ENCODE assay signal across 28 cellular contexts in genomic region chr9:22073349-22073748, GRCh38.
DNase-seq lines count a peak whose midpoint lies in the region; ATAC-seq and TF ChIP-seq lines count a peak whose summit lies in the region.
"Had no signal": no experiment of that assay in that cellular context is flagged by ENCODE, and none has a peak within 500 bp of the region (broad histone marks: within the 10 kb centered on the region; RNA-seq: fewer than 3 reads in every experiment).

No MANE protein-coding gene starts in this region.

- DNase-seq in activated CD8-positive, alpha-beta memory T cell treated with anti-CD3 and anti-CD28 coated beads, Interleukin-2, amount 10 ng/mL, durations not matched to agents 7 days and 5 days: no peak
- DNase-seq in activated CD8-positive, alpha-beta memory T cell treated with anti-CD3 and anti-CD28 coated beads for 24 hours: no peak
- DNase-seq in activated CD8-positive, alpha-beta T cell treated with anti-CD3 and anti-CD28 coated beads for 36 hours: peak; percentile 33
- no peak for DNase-seq in stimulated activated naive B cell treated with anti-CD40 and anti-IgM and Interleukin-4, amounts not matched to agents 10 μg/mL and 1 μg/mL and 100 μg/mL, for 72 hours
- DNase-seq in ecto neural progenitor cell (ENCODE audit: low spot score): no peak
- no peak for DNase-seq in OCI-LY7 (ENCODE audit: low spot score)
- DNase-seq: activated CD4-positive, CD25-positive, alpha-beta regulatory T cell treated with anti-CD3 and anti-CD28 coated beads, Interleukin-2, amount 50 U/mL, for 72 hours; body of pancreas; CD8-positive, alpha-beta memory T cell; dermis blood vessel endothelial cell; DMS 273 treated with DMSO at 0.1 percent for 48 hours; EL; glutamatergic neuron; MG63; NCI-H1105; NCI-H187 treated with DMSO at 0.1 percent for 48 hours; NCI-H2171 treated with DMSO at 0.1 percent for 48 hours; NCI-H510A; ovary; stimulated activated naive CD4-positive, alpha-beta T cell; testis had no signal

- intact Hi-C loops in activated CD8-positive, alpha-beta T cell treated with anti-CD3 and anti-CD28 coated beads for 36 hours (cut with micrococcal nuclease): no loop called here
- intact Hi-C loops in OCI-LY7 (cut with micrococcal nuclease; ENCODE audit: unreplicated experiment): no loop called here

- H3K79me2 ChIP-seq in OCI-LY7 (ENCODE audit: insufficient read depth, low read depth, low read length): no peaks in the 10 kb centered on the region

- no peaks in the 10 kb centered on the region for H3K36me3 ChIP-seq in OCI-LY7 (ENCODE audit: insufficient read depth, low read length)
- H3K36me3 ChIP-seq: MG63, ovary had no signal

- H3K4me3 ChIP-seq in OCI-LY7 (ENCODE audit: low read depth, low read length, poor library complexity, severe bottlenecking): no peak overlapping the region
- H3K4me3 ChIP-seq: body of pancreas, K562, MG63, ovary, testis had no signal

- no peak overlapping the region for H2AFZ ChIP-seq in OCI-LY7 (ENCODE audit: low read length)

- peaks cover 36% of the 10 kb centered on the region for H3K36me3 Mint-ChIP-seq in activated CD8-positive, alpha-beta memory T cell treated with anti-CD3 and anti-CD28 coated beads, Interleukin-2, amount 10 ng/mL, durations not matched to agents 7 days and 5 days
- no peaks in the 10 kb centered on the region for H3K36me3 Mint-ChIP-seq in activated CD8-positive, alpha-beta T cell treated with anti-CD3 and anti-CD28 coated beads for 36 hours (ENCODE audit: low read depth)
- H3K36me3 Mint-ChIP-seq in stimulated activated naive B cell treated with anti-CD40 and anti-IgM and Interleukin-4, amounts not matched to agents 10 μg/mL and 1 μg/mL and 100 μg/mL, for 72 hours: peaks cover 0 to 4% of the 10 kb centered on the region in 2 donors
- H3K36me3 Mint-ChIP-seq: CD8-positive, alpha-beta memory T cell; memory B cell had no signal

- peak overlapping the region; percentile 80 for H3K27ac Mint-ChIP-seq in activated CD8-positive, alpha-beta memory T cell treated with anti-CD3 and anti-CD28 coated beads, Interleukin-2, amount 10 ng/mL, durations not matched to agents 7 days and 5 days
- H3K27ac Mint-ChIP-seq in activated CD8-positive, alpha-beta T cell treated with anti-CD3 and anti-CD28 coated beads for 36 hours: peak overlapping the region; percentile 30
- no peak overlapping the region for H3K27ac Mint-ChIP-seq in stimulated activated naive B cell treated with anti-CD40 and anti-IgM and Interleukin-4, amounts not matched to agents 10 μg/mL and 1 μg/mL and 100 μg/mL, for 72 hours
- H3K27ac Mint-ChIP-seq: B cell, memory B cell had no signal

- POLR2A ChIA-PET in activated CD8-positive, alpha-beta T cell treated with anti-CD3 and anti-CD28 coated beads for 36 hours (lab: Charles Lee): interaction anchor here (0.7 kb wide), 1 partner anchor 22 kb away, joined by 5 read pairs; no protein-coding TSS in a partner anchor
- POLR2A ChIA-PET in OCI-LY7 (lab: Charles Lee): interaction anchor here (0.6 to 1.0 kb wide), 2 partner anchors 10 to 31 kb away, joined by 3 read pairs; no protein-coding TSS in a partner anchor

- H4K20me1 ChIP-seq in OCI-LY7 (ENCODE audit: insufficient read depth, low read length): no peaks in the 10 kb centered on the region

- no peaks in the 10 kb centered on the region for H3K9me2 ChIP-seq in OCI-LY7 (ENCODE audit: insufficient read depth, low read length)

- no peaks in the 10 kb centered on the region for H3K4me1 ChIP-seq in OCI-LY7 (ENCODE audit: insufficient read depth, low read length, poor library complexity, severe bottlenecking)
- H3K4me1 ChIP-seq: body of pancreas, testis had no signal

- peaks cover 59% of the 10 kb centered on the region for H3K4me1 Mint-ChIP-seq in activated CD8-positive, alpha-beta memory T cell treated with anti-CD3 and anti-CD28 coated beads, Interleukin-2, amount 10 ng/mL, durations not matched to agents 7 days and 5 days
- peaks cover 37% of the 10 kb centered on the region for H3K4me1 Mint-ChIP-seq in activated CD8-positive, alpha-beta T cell treated with anti-CD3 and anti-CD28 coated beads for 36 hours (ENCODE audit: low read depth)
- H3K4me1 Mint-ChIP-seq in stimulated activated naive B cell treated with anti-CD40 and anti-IgM and Interleukin-4, amounts not matched to agents 10 μg/mL and 1 μg/mL and 100 μg/mL, for 72 hours: peaks cover 0 to 2% of the 10 kb centered on the region in 2 donors
- H3K4me1 Mint-ChIP-seq: B cell, memory B cell, neural crest cell had no signal

- no peaks in the 10 kb centered on the region for H3K9me3 ChIP-seq in OCI-LY7 (ENCODE audit: low read length)
- H3K9me3 ChIP-seq: body of pancreas, MG63, ovary, testis had no signal

- no peak overlapping the region for H3K4me3 Mint-ChIP-seq in activated CD8-positive, alpha-beta memory T cell treated with anti-CD3 and anti-CD28 coated beads, Interleukin-2, amount 10 ng/mL, durations not matched to agents 7 days and 5 days
- H3K4me3 Mint-ChIP-seq in activated CD8-positive, alpha-beta T cell treated with anti-CD3 and anti-CD28 coated beads for 36 hours: no peak overlapping the region
- no peak overlapping the region for H3K4me3 Mint-ChIP-seq in stimulated activated naive B cell treated with anti-CD40 and anti-IgM and Interleukin-4, amounts not matched to agents 10 μg/mL and 1 μg/mL and 100 μg/mL, for 72 hours
- H3K4me3 Mint-ChIP-seq: B cell, memory B cell, neural crest cell had no signal

- no peaks in the 10 kb centered on the region for H3K9me3 Mint-ChIP-seq in activated CD8-positive, alpha-beta memory T cell treated with anti-CD3 and anti-CD28 coated beads, Interleukin-2, amount 10 ng/mL, durations not matched to agents 7 days and 5 days (ENCODE audit: low read depth)
- no peaks in the 10 kb centered on the region for H3K9me3 Mint-ChIP-seq in activated CD8-positive, alpha-beta T cell treated with anti-CD3 and anti-CD28 coated beads for 36 hours
- H3K9me3 Mint-ChIP-seq in stimulated activated naive B cell treated with anti-CD40 and anti-IgM and Interleukin-4, amounts not matched to agents 10 μg/mL and 1 μg/mL and 100 μg/mL, for 72 hours: no peaks in the 10 kb centered on the region
- H3K9me3 Mint-ChIP-seq: memory B cell, neural crest cell had no signal

- CTCF ChIA-PET in activated CD8-positive, alpha-beta memory T cell treated with anti-CD3 and anti-CD28 coated beads, Interleukin-2, amount 10 ng/mL, durations not matched to agents 7 days and 5 days (lab: Charles Lee): interaction anchor here (0.7 kb wide), 1 partner anchor 28 kb away, joined by 3 read pairs; no protein-coding TSS in a partner anchor
- CTCF ChIA-PET in activated CD8-positive, alpha-beta T cell treated with anti-CD3 and anti-CD28 coated beads for 36 hours (lab: Charles Lee): interaction anchor here (1.5 kb wide), 1 partner anchor 65 kb away, joined by 3 read pairs; the partner anchor contains the start of gene CDKN2B
- CTCF ChIA-PET in OCI-LY7 (lab: Charles Lee; ENCODE audit: unreplicated experiment): no interaction called here

- BruUV-seq in OCI-LY7 (replicated peaks; lab: Mats Ljungman, UMichigan): no TSS peak

- no peak for TF ChIP-seq CTCF in activated CD8-positive, alpha-beta T cell treated with anti-CD3 and anti-CD28 coated beads for 36 hours (IDR thresholded peaks at IDR 0.05)
- no peak for TF ChIP-seq CTCF in OCI-LY7 (conservative IDR thresholded peaks at IDR 0.05; ENCODE audit: low read length)

- no peak overlapping the region for H3K27ac ChIP-seq in OCI-LY7 (ENCODE audit: low read depth, low read length, poor library complexity, severe bottlenecking)
- H3K27ac ChIP-seq: body of pancreas, ovary, testis had no signal

- ATAC-seq in activated CD8-positive, alpha-beta memory T cell treated with anti-CD3 and anti-CD28 coated beads, Interleukin-2, amount 10 ng/mL, durations not matched to agents 7 days and 5 days: peak; percentile 94
- peak; percentile 59 for ATAC-seq in GM18868 (IDR thresholded peaks at IDR 0.05; ENCODE audit: unreplicated experiment)
- ATAC-seq in activated CD8-positive, alpha-beta T cell treated with anti-CD3 and anti-CD28 coated beads for 36 hours: peak; percentile 82
- peak; percentile 66 to 83 for ATAC-seq in stimulated activated naive B cell treated with anti-CD40 and anti-IgM and Interleukin-4, amounts not matched to agents 10 μg/mL and 1 μg/mL and 100 μg/mL, for 72 hours (replicated peaks)
- ATAC-seq: body of pancreas, esophagus mucosa, K562, left lobe of liver had no signal

- H3K27me3 Mint-ChIP-seq in activated CD8-positive, alpha-beta memory T cell treated with anti-CD3 and anti-CD28 coated beads, Interleukin-2, amount 10 ng/mL, durations not matched to agents 7 days and 5 days: peaks cover 2% of the 10 kb centered on the region
- peaks cover 9% of the 10 kb centered on the region for H3K27me3 Mint-ChIP-seq in activated CD8-positive, alpha-beta T cell treated with anti-CD3 and anti-CD28 coated beads for 36 hours
- peaks cover 0 to 7% of the 10 kb centered on the region in 2 donors for H3K27me3 Mint-ChIP-seq in stimulated activated naive B cell treated with anti-CD40 and anti-IgM and Interleukin-4, amounts not matched to agents 10 μg/mL and 1 μg/mL and 100 μg/mL, for 72 hours
- H3K27me3 Mint-ChIP-seq: B cell; CD8-positive, alpha-beta memory T cell had no signal

- H3K4me2 ChIP-seq in OCI-LY7 (ENCODE audit: low read length): no peak overlapping the region
